Comparison of ENCODE assay signal across 1 cellular context in the genomic region with DNA sequence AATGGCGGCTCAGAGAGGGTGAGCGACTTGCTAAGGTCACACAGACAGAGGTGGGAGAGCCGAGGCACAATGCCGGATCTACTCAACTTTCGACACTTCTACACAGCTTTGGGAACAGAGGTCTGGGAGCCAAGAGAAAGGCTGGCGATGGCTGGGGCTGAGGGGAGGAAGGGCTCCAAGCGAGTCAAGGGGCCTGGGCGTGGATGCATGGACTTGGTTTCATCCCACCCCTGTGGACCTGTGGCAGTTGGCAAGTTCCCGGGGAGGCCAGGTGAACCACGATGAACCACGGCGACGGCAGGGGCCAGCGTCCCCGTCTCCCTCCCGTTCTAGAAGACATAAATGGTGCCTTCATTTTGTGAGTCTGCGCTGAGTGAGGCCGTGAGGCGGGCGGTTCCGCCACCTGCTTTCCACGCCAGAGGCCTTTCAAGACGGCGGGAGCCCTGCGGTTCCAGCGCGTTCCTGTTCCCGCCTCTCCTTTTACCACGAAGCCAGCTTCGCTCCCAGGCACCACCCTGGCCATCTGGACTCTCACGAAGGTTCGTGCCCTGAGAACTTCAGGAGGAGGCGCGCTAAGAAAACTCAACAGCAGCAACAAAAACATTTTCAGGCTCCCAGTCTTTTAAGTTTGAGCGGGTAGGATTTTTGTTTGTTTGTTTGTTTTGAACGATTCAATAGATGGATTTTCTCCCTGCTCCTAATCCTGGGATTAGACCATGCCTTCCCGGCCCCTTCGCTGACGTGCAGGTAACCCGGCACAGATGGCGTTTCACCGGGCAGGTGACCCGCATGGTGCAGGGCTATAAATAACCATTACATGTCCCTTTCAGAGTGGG.
A peak's percentile ranks its signal among the peaks of the same experiment; 100 is the strongest.
TF ChIP-seq lines count a peak whose summit lies in the region.

No MANE protein-coding gene starts in this region.

TF ChIP-seq in K562, 482 proteins besides CTCF, POLR2A, EP300 and RAD21 (continued from another document):
- TF ChIP-seq, protein P1, sequence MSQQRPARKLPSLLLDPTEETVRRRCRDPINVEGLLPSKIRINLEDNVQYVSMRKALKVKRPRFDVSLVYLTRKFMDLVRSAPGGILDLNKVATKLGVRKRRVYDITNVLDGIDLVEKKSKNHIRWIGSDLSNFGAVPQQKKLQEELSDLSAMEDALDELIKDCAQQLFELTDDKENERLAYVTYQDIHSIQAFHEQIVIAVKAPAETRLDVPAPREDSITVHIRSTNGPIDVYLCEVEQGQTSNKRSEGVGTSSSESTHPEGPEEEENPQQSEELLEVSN (IDR thresholded peaks at IDR 0.05; ENCODE audit: borderline replicate concordance in 1 of 2, extremely low read depth in 1 of 2, insufficient read depth in 1 of 2, insufficient read length in 1 of 2, low read depth in 1 of 2, low read length in 1 of 2, poor library complexity in 1 of 2, severe bottlenecking in 1 of 2) = peak in 1 of 2 experiments; percentile 66
